8 cellular contexts compared by ENCODE assay signal in the genomic region with DNA sequence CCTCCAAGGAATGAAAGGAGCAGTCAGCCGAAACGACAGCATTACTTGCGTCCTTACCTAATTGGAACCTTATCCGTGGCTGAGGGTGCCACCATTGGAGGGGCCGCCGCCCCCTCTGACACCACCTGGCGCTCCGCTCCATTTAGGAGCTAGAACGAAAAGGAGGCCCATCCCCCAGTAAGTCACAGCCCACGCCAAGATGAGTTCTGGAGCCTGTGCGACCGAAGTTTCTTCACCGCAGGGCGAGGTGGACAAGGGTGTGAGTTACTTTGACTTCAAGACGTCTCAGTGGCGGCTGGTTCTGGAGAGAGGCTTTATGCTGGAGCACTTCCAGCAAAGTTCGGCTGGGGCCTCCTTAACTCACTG. TPM values are rescaled to one million over a fixed set of nuclear protein-coding genes. Genes with fewer than 3 reads are reported as not detected.
DNase-seq lines count a peak whose midpoint lies in the region; ATAC-seq and TF ChIP-seq lines count a peak whose summit lies in the region.

No MANE protein-coding gene starts in this region.

- peak overlapping the region; percentile 91 for H3K4me3 ChIP-seq in brain microvascular endothelial cell (ENCODE audit: low read depth, low read length)

- H3K4me1 Mint-ChIP-seq in T-helper 17 cell (peaks cover 40% of the 10 kb centered on the region), immature natural killer cell (peaks cover 51 to 72% of the 10 kb centered on the region in 2 donors)

- no peaks in the 10 kb centered on the region for H3K9me3 ChIP-seq in T-helper 17 cell (ENCODE audit: control insufficient read depth, low read length, poor library complexity, severe bottlenecking)

- no peaks in the 10 kb centered on the region for H3K9me3 Mint-ChIP-seq in immature natural killer cell

- in situ Hi-C loops in brain microvascular endothelial cell (cut with HindIII; ENCODE audit: low pct_ligation_motif_present, low sequenced_read_pairs): no loop called here

- H3K27me3 ChIP-seq in brain microvascular endothelial cell (replicated peaks): no peaks in the 10 kb centered on the region

- peak overlapping the region; percentile 99 for H3K4me3 Mint-ChIP-seq in T-helper 17 cell
- peak overlapping the region; percentile 96 to 100 (median 99) for H3K4me3 Mint-ChIP-seq in immature natural killer cell

- H3K27ac Mint-ChIP-seq in T-helper 17 cell (peak overlapping the region; percentile 98), immature natural killer cell (peak overlapping the region; percentile 96 to 99 (median 98))

- peak; percentile 18 for ATAC-seq in GM19035 (IDR thresholded peaks at IDR 0.05; ENCODE audit: unreplicated experiment)
- peak; percentile 7 for ATAC-seq in HG03196 (IDR thresholded peaks at IDR 0.05; ENCODE audit: unreplicated experiment)
- peak; percentile 25 for ATAC-seq in T-helper 17 cell

- TF ChIP-seq CTCF in brain microvascular endothelial cell (IDR thresholded peaks at IDR 0.05; ENCODE audit: low read depth, low read length, missing control alignments): no peak

- peak overlapping the region; percentile 90 for H3K27ac ChIP-seq in brain microvascular endothelial cell

- peak; percentile 70 for DNase-seq in AG20443 (ENCODE audit: low spot score)
- peak in 2 of 3 donors; percentile 32 to 41 for DNase-seq in T-helper 17 cell
- DNase-seq in brain microvascular endothelial cell: peak; percentile 20
- peak; percentile 52 to 55 (median 53) for DNase-seq in immature natural killer cell
- peak; percentile 58 for DNase-seq in stimulated activated CD4-positive, alpha-beta T cell treated with anti-CD3 and anti-CD28 coated beads, Interleukin-12 subunit alpha, Interleukin-12 subunit beta, amount 100 ng/mL, for 4 hours
- no peak for DNase-seq in OCI-M2 (lab: John Stamatoyannopoulos, UW; ENCODE audit: unreplicated experiment)

- no peaks in the 10 kb centered on the region for H3K36me3 ChIP-seq in brain microvascular endothelial cell (replicated peaks)

- peaks cover 7% of the 10 kb centered on the region for H3K36me3 Mint-ChIP-seq in T-helper 17 cell (ENCODE audit: low read depth)
- H3K36me3 Mint-ChIP-seq in immature natural killer cell: peaks cover 0 to 12% (median 3%) of the 10 kb centered on the region in 3 donors

- H3K27me3 Mint-ChIP-seq in T-helper 17 cell: no peaks in the 10 kb centered on the region
- H3K27me3 Mint-ChIP-seq in immature natural killer cell (ENCODE audit: low read depth in 3 of 3): peaks cover 8 to 29% (median 17%) of the 10 kb centered on the region in 3 donors

RNA-seq across cellular contexts. Expression of gene IRF2, which starts 0.7 kb away (rescaled TPM):
- total RNA-seq in T-helper 17 cell: 10 to 100 TPM; 33.5 to 37.2 TPM
- polyA plus RNA-seq in immature natural killer cell: 100 to 1,000 TPM in 1 of 3 donors, 10 to 100 TPM in 2; 68.5 to 103 (median 76.9) TPM
